ENCODE assay signal across 24 cellular contexts in the genomic region with DNA sequence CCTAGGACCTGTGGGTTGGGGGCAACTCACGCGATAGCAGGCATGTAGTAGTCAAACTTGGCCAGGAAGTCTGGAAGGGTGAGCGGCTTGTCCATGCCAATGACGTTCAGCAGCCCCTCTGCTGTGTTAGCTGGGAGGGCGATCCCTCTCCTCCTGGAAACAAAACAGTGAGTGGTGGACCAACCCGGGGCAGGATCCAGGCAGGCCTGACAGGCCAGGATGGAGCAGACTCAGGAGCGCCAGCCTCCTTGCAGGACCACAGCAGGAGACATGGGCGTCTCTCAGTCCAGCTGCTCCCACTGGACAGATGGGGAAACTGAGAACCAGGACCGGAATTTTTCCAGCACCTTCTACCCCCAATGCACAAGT.
"Had no signal": no experiment of that assay in that cellular context is flagged by ENCODE, and none has a peak within 500 bp of the region (broad histone marks: within the 10 kb centered on the region; RNA-seq: fewer than 3 reads in every experiment).

No MANE protein-coding gene starts in this region.

- H3K9me3 ChIP-seq: SJSA1 had no signal

- H3K9me3 Mint-ChIP-seq: IgD-negative memory B cell had no signal

- H3K27ac Mint-ChIP-seq: IgD-negative memory B cell had no signal

- H3K27ac ChIP-seq: HL-60, KMS-11, RWPE1, SJSA1, SK-N-MC had no signal

- H3K27me3 Mint-ChIP-seq: IgD-negative memory B cell had no signal

- H3K9ac ChIP-seq: KMS-11 had no signal

- H3K4me1 ChIP-seq: SJSA1 had no signal

- H3K27me3 ChIP-seq: SJSA1 had no signal

- H3K4me3 ChIP-seq: K562, SJSA1, SK-N-MC had no signal

- H3K4me3 Mint-ChIP-seq: IgD-negative memory B cell had no signal

- FAIRE-seq: K562 had no signal

- DNase-seq: Kasumi-1, MM.1S, NCI-H1092 treated with DMSO at 0.1 percent for 48 hours, NCI-H1436, NCI-H187, NCI-H2029, NCI-H2081 treated with DMSO at 0.1 percent for 48 hours, NCI-H2171, NCI-H226, NCI-H446, NCI-H510A, NCI-H524 treated with DMSO at 0.1 percent for 48 hours, NCI-H774, PC-3, Right ventricle myocardium superior, SIG-M5 had no signal

- H3K4me2 ChIP-seq: KMS-11 had no signal

- H3K36me3 Mint-ChIP-seq: IgD-negative memory B cell had no signal

- ATAC-seq: K562, Panc1, PC-3 had no signal
